Comparison of ENCODE assay signal across 1 cellular context in the genomic region with DNA sequence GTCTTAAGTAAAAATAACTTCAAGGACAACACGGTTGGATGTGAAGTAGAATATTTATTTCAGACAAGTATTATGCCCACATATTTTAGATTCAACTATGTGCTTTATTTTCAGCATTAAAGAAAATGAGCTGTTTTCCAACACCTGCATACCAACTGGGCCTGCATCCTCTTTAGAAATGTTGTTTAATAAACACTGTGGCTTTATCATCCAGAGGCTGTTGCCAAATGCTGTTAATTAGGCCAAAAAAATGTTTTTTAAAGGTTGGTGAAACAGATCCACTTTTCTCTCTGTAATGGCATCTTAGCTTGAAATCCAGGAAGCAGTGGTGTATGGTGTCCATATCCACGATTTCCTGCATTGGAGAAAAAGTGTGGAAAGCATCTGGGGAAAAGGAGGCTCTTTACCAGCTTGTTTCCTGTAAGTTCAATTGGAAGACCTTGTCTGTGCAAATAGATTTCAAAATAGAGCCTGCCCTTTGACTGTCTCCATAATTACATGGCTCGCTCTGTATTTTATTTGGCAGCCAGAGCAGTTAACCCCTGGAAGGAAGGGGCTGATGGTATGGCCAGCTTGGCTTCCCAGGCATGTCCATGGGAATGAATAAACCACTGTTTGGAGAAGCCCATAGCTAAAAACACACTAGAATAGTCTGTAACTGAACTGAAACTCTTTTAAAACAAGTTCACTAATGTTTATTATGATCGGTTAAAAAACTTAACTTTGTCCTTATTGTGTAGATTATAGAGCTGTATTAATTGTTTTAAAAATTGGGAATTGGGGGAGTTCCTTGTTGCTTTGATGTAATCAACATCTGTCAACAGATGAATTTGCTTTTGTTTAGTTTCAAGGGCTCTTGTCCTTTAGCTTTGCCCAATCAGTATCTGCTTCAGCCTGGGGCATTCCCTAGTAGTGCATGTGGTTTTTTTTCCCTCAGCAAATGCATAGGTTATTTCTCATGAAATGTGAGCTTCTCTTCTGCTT.
TF ChIP-seq lines count a peak whose summit lies in the region.

No MANE protein-coding gene starts in this region.

TF ChIP-seq in K562, 482 proteins besides CTCF, POLR2A, EP300 and RAD21 (continues in another document):
- TF ChIP-seq, protein P1, sequence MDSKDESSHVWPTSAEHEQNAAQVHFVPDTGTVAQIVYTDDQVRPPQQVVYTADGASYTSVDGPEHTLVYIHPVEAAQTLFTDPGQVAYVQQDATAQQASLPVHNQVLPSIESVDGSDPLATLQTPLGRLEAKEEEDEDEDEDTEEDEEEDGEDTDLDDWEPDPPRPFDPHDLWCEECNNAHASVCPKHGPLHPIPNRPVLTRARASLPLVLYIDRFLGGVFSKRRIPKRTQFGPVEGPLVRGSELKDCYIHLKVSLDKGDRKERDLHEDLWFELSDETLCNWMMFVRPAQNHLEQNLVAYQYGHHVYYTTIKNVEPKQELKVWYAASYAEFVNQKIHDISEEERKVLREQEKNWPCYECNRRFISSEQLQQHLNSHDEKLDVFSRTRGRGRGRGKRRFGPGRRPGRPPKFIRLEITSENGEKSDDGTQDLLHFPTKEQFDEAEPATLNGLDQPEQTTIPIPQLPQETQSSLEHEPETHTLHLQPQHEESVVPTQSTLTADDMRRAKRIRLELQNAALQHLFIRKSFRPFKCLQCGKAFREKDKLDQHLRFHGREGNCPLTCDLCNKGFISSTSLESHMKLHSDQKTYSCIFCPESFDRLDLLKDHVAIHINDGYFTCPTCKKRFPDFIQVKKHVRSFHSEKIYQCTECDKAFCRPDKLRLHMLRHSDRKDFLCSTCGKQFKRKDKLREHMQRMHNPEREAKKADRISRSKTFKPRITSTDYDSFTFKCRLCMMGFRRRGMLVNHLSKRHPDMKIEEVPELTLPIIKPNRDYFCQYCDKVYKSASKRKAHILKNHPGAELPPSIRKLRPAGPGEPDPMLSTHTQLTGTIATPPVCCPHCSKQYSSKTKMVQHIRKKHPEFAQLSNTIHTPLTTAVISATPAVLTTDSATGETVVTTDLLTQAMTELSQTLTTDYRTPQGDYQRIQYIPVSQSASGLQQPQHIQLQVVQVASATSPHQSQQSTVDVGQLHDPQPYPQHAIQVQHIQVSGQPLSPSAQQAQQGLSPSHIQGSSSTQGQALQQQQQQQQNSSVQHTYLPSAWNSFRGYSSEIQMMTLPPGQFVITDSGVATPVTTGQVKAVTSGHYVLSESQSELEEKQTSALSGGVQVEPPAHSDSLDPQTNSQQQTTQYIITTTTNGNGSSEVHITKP (IDR thresholded peaks at IDR 0.05; ENCODE audit: partially characterized antibody): peak; percentile 41
- TF ChIP-seq SAFB (IDR thresholded peaks at IDR 0.05; ENCODE audit: borderline replicate concordance, low read depth, low read length): no peak
- 0 out of 2 replicates have a peak, but pooled peaks have one; percentile 39 for TF ChIP-seq ZNF589 (CRISPR knock-in tag; IDR thresholded peaks at IDR 0.05; ENCODE audit: low read depth)
- TF ChIP-seq, protein P2, sequence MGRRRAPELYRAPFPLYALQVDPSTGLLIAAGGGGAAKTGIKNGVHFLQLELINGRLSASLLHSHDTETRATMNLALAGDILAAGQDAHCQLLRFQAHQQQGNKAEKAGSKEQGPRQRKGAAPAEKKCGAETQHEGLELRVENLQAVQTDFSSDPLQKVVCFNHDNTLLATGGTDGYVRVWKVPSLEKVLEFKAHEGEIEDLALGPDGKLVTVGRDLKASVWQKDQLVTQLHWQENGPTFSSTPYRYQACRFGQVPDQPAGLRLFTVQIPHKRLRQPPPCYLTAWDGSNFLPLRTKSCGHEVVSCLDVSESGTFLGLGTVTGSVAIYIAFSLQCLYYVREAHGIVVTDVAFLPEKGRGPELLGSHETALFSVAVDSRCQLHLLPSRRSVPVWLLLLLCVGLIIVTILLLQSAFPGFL (CRISPR knock-in tag; IDR thresholded peaks at IDR 0.05): 0 out of 2 replicates have a peak, but pooled peaks have one; percentile 49
- no peak for TF ChIP-seq ZNF253 (CRISPR knock-in tag; conservative IDR thresholded peaks at IDR 0.05)
- TF ChIP-seq ZC3H4 (CRISPR knock-in tag; IDR thresholded peaks at IDR 0.05; ENCODE audit: borderline replicate concordance): no peak
- no peak for TF ChIP-seq ZNF764 (CRISPR knock-in tag; IDR thresholded peaks at IDR 0.05; ENCODE audit: low read depth)
- TF ChIP-seq, protein P3, sequence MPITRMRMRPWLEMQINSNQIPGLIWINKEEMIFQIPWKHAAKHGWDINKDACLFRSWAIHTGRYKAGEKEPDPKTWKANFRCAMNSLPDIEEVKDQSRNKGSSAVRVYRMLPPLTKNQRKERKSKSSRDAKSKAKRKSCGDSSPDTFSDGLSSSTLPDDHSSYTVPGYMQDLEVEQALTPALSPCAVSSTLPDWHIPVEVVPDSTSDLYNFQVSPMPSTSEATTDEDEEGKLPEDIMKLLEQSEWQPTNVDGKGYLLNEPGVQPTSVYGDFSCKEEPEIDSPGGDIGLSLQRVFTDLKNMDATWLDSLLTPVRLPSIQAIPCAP (CRISPR knock-in tag; IDR thresholded peaks at IDR 0.05; ENCODE audit: borderline replicate concordance): no peak
- no peak for TF ChIP-seq TAF9B (IDR thresholded peaks at IDR 0.05; ENCODE audit: partially characterized antibody)
- TF ChIP-seq KDM5B (IDR thresholded peaks at IDR 0.05; ENCODE audit: insufficient replicate concordance, low read depth, low read length): no peak
- no peak for TF ChIP-seq ZNF3 (CRISPR knock-in tag; IDR thresholded peaks at IDR 0.05)
- TF ChIP-seq MTA1 (IDR thresholded peaks at IDR 0.05; ENCODE audit: borderline replicate concordance): no peak
- TF ChIP-seq NUFIP1 (IDR thresholded peaks at IDR 0.05; ENCODE audit: partially characterized antibody): no peak
- TF ChIP-seq BRCA1 (IDR thresholded peaks at IDR 0.05): no peak
- TF ChIP-seq BRCA1 (CRISPR knock-in tag; IDR thresholded peaks at IDR 0.05): no peak
- peak; percentile 25 for TF ChIP-seq MEIS2 (IDR thresholded peaks at IDR 0.05; ENCODE audit: partially characterized antibody)
- TF ChIP-seq, protein P4, sequence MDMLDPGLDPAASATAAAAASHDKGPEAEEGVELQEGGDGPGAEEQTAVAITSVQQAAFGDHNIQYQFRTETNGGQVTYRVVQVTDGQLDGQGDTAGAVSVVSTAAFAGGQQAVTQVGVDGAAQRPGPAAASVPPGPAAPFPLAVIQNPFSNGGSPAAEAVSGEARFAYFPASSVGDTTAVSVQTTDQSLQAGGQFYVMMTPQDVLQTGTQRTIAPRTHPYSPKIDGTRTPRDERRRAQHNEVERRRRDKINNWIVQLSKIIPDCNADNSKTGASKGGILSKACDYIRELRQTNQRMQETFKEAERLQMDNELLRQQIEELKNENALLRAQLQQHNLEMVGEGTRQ (CRISPR knock-in tag; IDR thresholded peaks at IDR 0.05): no peak
- no peak for TF ChIP-seq HDAC1 (IDR thresholded peaks at IDR 0.05)
- no peak for TF ChIP-seq ZNF717 (CRISPR knock-in tag; IDR thresholded peaks at IDR 0.05)
- 0 out of 2 replicates have a peak, but pooled peaks have one; percentile 25 for TF ChIP-seq SMAD3 (CRISPR knock-in tag; conservative IDR thresholded peaks at IDR 0.05)
- no peak for TF ChIP-seq SMAD4 (CRISPR knock-in tag; conservative IDR thresholded peaks at IDR 0.05)
- TF ChIP-seq, protein P5, sequence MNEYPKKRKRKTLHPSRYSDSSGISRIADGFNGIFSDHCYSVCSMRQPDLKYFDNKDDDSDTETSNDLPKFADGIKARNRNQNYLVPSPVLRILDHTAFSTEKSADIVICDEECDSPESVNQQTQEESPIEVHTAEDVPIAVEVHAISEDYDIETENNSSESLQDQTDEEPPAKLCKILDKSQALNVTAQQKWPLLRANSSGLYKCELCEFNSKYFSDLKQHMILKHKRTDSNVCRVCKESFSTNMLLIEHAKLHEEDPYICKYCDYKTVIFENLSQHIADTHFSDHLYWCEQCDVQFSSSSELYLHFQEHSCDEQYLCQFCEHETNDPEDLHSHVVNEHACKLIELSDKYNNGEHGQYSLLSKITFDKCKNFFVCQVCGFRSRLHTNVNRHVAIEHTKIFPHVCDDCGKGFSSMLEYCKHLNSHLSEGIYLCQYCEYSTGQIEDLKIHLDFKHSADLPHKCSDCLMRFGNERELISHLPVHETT (CRISPR knock-in tag; conservative IDR thresholded peaks at IDR 0.05 in 1 of 2, IDR thresholded peaks at IDR 0.05 in 1 of 2): 0 out of 4 replicates have a peak, but pooled peaks of 1 of the 2 experiments have one; percentile 13
- TF ChIP-seq, protein P6, sequence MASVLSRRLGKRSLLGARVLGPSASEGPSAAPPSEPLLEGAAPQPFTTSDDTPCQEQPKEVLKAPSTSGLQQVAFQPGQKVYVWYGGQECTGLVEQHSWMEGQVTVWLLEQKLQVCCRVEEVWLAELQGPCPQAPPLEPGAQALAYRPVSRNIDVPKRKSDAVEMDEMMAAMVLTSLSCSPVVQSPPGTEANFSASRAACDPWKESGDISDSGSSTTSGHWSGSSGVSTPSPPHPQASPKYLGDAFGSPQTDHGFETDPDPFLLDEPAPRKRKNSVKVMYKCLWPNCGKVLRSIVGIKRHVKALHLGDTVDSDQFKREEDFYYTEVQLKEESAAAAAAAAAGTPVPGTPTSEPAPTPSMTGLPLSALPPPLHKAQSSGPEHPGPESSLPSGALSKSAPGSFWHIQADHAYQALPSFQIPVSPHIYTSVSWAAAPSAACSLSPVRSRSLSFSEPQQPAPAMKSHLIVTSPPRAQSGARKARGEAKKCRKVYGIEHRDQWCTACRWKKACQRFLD (CRISPR knock-in tag; IDR thresholded peaks at IDR 0.05): no peak
- TF ChIP-seq SOX6 (IDR thresholded peaks at IDR 0.05): 0 out of 2 replicates have a peak, but pooled peaks have one; percentile 12
- no peak for TF ChIP-seq E2F3 (CRISPR knock-in tag; IDR thresholded peaks at IDR 0.05)
- TF ChIP-seq, protein P7, sequence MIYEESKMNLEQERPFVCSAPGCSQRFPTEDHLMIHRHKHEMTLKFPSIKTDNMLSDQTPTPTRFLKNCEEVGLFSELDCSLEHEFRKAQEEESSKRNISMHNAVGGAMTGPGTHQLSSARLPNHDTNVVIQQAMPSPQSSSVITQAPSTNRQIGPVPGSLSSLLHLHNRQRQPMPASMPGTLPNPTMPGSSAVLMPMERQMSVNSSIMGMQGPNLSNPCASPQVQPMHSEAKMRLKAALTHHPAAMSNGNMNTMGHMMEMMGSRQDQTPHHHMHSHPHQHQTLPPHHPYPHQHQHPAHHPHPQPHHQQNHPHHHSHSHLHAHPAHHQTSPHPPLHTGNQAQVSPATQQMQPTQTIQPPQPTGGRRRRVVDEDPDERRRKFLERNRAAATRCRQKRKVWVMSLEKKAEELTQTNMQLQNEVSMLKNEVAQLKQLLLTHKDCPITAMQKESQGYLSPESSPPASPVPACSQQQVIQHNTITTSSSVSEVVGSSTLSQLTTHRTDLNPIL (CRISPR knock-in tag; IDR thresholded peaks at IDR 0.05): no peak
- TF ChIP-seq MCM5 (IDR thresholded peaks at IDR 0.05; ENCODE audit: low read depth): no peak
- no peak for TF ChIP-seq KLF10 (CRISPR knock-in tag; IDR thresholded peaks at IDR 0.05)
- TF ChIP-seq, protein P8, sequence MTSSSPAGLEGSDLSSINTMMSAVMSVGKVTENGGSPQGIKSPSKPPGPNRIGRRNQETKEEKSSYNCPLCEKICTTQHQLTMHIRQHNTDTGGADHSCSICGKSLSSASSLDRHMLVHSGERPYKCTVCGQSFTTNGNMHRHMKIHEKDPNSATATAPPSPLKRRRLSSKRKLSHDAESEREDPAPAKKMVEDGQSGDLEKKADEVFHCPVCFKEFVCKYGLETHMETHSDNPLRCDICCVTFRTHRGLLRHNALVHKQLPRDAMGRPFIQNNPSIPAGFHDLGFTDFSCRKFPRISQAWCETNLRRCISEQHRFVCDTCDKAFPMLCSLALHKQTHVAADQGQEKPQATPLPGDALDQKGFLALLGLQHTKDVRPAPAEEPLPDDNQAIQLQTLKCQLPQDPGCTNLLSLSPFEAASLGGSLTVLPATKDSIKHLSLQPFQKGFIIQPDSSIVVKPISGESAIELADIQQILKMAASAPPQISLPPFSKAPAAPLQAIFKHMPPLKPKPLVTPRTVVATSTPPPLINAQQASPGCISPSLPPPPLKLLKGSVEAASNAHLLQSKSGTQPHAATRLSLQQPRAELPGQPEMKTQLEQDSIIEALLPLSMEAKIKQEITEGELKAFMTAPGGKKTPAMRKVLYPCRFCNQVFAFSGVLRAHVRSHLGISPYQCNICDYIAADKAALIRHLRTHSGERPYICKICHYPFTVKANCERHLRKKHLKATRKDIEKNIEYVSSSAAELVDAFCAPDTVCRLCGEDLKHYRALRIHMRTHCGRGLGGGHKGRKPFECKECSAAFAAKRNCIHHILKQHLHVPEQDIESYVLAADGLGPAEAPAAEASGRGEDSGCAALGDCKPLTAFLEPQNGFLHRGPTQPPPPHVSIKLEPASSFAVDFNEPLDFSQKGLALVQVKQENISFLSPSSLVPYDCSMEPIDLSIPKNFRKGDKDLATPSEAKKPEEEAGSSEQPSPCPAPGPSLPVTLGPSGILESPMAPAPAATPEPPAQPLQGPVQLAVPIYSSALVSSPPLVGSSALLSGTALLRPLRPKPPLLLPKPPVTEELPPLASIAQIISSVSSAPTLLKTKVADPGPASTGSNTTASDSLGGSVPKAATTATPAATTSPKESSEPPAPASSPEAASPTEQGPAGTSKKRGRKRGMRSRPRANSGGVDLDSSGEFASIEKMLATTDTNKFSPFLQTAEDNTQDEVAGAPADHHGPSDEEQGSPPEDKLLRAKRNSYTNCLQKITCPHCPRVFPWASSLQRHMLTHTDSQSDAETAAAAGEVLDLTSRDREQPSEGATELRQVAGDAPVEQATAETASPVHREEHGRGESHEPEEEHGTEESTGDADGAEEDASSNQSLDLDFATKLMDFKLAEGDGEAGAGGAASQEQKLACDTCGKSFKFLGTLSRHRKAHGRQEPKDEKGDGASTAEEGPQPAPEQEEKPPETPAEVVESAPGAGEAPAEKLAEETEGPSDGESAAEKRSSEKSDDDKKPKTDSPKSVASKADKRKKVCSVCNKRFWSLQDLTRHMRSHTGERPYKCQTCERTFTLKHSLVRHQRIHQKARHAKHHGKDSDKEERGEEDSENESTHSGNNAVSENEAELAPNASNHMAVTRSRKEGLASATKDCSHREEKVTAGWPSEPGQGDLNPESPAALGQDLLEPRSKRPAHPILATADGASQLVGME (CRISPR knock-in tag; IDR thresholded peaks at IDR 0.05): no peak
- TF ChIP-seq, protein P9, sequence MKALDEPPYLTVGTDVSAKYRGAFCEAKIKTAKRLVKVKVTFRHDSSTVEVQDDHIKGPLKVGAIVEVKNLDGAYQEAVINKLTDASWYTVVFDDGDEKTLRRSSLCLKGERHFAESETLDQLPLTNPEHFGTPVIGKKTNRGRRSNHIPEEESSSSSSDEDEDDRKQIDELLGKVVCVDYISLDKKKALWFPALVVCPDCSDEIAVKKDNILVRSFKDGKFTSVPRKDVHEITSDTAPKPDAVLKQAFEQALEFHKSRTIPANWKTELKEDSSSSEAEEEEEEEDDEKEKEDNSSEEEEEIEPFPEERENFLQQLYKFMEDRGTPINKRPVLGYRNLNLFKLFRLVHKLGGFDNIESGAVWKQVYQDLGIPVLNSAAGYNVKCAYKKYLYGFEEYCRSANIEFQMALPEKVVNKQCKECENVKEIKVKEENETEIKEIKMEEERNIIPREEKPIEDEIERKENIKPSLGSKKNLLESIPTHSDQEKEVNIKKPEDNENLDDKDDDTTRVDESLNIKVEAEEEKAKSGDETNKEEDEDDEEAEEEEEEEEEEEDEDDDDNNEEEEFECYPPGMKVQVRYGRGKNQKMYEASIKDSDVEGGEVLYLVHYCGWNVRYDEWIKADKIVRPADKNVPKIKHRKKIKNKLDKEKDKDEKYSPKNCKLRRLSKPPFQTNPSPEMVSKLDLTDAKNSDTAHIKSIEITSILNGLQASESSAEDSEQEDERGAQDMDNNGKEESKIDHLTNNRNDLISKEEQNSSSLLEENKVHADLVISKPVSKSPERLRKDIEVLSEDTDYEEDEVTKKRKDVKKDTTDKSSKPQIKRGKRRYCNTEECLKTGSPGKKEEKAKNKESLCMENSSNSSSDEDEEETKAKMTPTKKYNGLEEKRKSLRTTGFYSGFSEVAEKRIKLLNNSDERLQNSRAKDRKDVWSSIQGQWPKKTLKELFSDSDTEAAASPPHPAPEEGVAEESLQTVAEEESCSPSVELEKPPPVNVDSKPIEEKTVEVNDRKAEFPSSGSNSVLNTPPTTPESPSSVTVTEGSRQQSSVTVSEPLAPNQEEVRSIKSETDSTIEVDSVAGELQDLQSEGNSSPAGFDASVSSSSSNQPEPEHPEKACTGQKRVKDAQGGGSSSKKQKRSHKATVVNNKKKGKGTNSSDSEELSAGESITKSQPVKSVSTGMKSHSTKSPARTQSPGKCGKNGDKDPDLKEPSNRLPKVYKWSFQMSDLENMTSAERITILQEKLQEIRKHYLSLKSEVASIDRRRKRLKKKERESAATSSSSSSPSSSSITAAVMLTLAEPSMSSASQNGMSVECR (CRISPR knock-in tag; IDR thresholded peaks at IDR 0.05): no peak
